Comparison of ENCODE assay signal across 22 cellular contexts in genomic region chr12:121996945-121997612, GRCh38. TPM values are rescaled to one million over a fixed set of nuclear protein-coding genes. Genes with fewer than 3 reads are reported as not detected.
DNase-seq lines count a peak whose midpoint lies in the region; ATAC-seq, FAIRE-seq and TF ChIP-seq lines count a peak whose summit lies in the region.
"Had no signal": no experiment of that assay in that cellular context is flagged by ENCODE, and none has a peak within 500 bp of the region (broad histone marks: within the 10 kb centered on the region; RNA-seq: fewer than 3 reads in every experiment).

No MANE protein-coding gene starts in this region.

- no peaks in the 10 kb centered on the region for H3K9me2 ChIP-seq in MM.1S (replicated peaks; ENCODE audit: insufficient read depth, low read length)

- no peak for TF ChIP-seq EP300 in K562 (IDR thresholded peaks at IDR 0.05; ENCODE audit: low read length)

- H3K4me1 ChIP-seq in K562 (replicated peaks in 1 of 2; ENCODE audit: control insufficient read depth in 2 of 2, insufficient read depth in 2 of 2, low read length in 2 of 2) (peaks cover 0 to 7% of the 10 kb centered on the region in 2 experiments; a peak in 2 of 5 replicates), right cardiac atrium (ENCODE audit: control insufficient read depth, insufficient read depth, low read length) (no peaks in the 10 kb centered on the region), upper lobe of right lung (peaks cover under 1% of the 10 kb centered on the region), MM.1S (ENCODE audit: low read length) (no peaks in the 10 kb centered on the region)
- H3K4me1 ChIP-seq: Peyer's patch had no signal

- in situ Hi-C loops in K562 (cut with MboI) = no loop called here

- H3K79me2 ChIP-seq in K562 (ENCODE audit: control insufficient read depth, insufficient read depth, low read length) (no peaks in the 10 kb centered on the region), MM.1S (ENCODE audit: low read length) (no peaks in the 10 kb centered on the region)

- no TSS peak for BruUV-seq in K562 (replicated peaks; lab: Mats Ljungman, UMichigan)

- H3K4me3 Mint-ChIP-seq in progenitor cell of endocrine pancreas (ENCODE audit: low read depth) = no peak overlapping the region
- H3K4me3 Mint-ChIP-seq: activated CD4-positive, alpha-beta memory T cell treated with anti-CD3 and anti-CD28 coated beads for 36 hours; activated T-cell treated with anti-CD3 and anti-CD28 coated beads, Interleukin-2, amount 50 U/mL, for 4 hours; CD8-positive, alpha-beta T cell; IgD-negative memory B cell; nephron progenitor cell; T-cell; type B pancreatic cell had no signal

- no peak for TF ChIP-seq RAD21 in K562 (CRISPR knock-in tag; conservative IDR thresholded peaks at IDR 0.05 in 1 of 2, IDR thresholded peaks at IDR 0.05 in 1 of 2)

- peaks cover 14% of the 10 kb centered on the region for H3K4me1 Mint-ChIP-seq in progenitor cell of endocrine pancreas (ENCODE audit: low read depth)

- FAIRE-seq in K562 (lab: Jason Lieb, UNC) = peak; percentile 19

- H3K36me3 ChIP-seq in K562 (ENCODE audit: control insufficient read depth, insufficient read depth, low read length) = no peaks in the 10 kb centered on the region
- H3K36me3 ChIP-seq in upper lobe of right lung = no peaks in the 10 kb centered on the region
- H3K36me3 ChIP-seq in MM.1S (replicated peaks; ENCODE audit: insufficient read depth, low read length) = no peaks in the 10 kb centered on the region
- H3K36me3 ChIP-seq: Peyer's patch had no signal

- H3K9ac ChIP-seq in K562 (ENCODE audit: insufficient read depth in 1 of 2, low read depth in 2 of 2, low read length in 2 of 2) = no peak overlapping the region
- H3K9ac ChIP-seq in MM.1S (ENCODE audit: low read length) = no peak overlapping the region

- H3K9me3 ChIP-seq in K562 (replicated peaks; ENCODE audit: control insufficient read depth, insufficient read depth, low read depth, low read length) (peaks cover 2% of the 10 kb centered on the region; the same call in 1 of the 2 replicates), right cardiac atrium (ENCODE audit: control insufficient read depth, low read length) (no peaks in the 10 kb centered on the region), upper lobe of right lung (no peaks in the 10 kb centered on the region), MM.1S (replicated peaks; ENCODE audit: insufficient read depth, low read length) (no peaks in the 10 kb centered on the region)
- H3K9me3 ChIP-seq: Peyer's patch had no signal

- no peaks in the 10 kb centered on the region for H3K27me3 Mint-ChIP-seq in progenitor cell of endocrine pancreas
- H3K27me3 Mint-ChIP-seq: IgD-negative memory B cell, type B pancreatic cell had no signal

- 48% methylated on average over 13 of the region's 13 CpGs for WGBS in K562 (ENCODE audit: insufficient coverage, low coverage, missing lambda C conversion rate)
- WGBS in right cardiac atrium = 59% methylated on average over 13 of the region's 13 CpGs

- CTCF ChIA-PET in K562 (lab: Yijun Ruan, JAX; ENCODE audit: low intra/inter-chr PET ratio) = no interaction called here

- ATAC-seq in K562 = no peak
- ATAC-seq in right cardiac atrium = peak; percentile 44 to 55
- ATAC-seq in upper lobe of right lung = no peak
- ATAC-seq: activated naive CD4-positive, alpha-beta T cell treated with anti-CD3 and anti-CD28 coated beads, Interleukin-2, amount 50 U/mL, for 72 hours; activated T-cell treated with anti-CD3 and anti-CD28 coated beads, Interleukin-2, amount 50 U/mL, for 4 hours; CD8-positive, alpha-beta T cell; stimulated activated naive CD8-positive, alpha-beta T cell treated with anti-CD3 and anti-CD28 coated beads, Interleukin-15, Interleukin-2, amounts not matched to agents 100 U/mL and 50 U/mL, for 24 hours; T-cell had no signal

- H3K27ac ChIP-seq in K562 (ENCODE audit: extremely low read depth, low read depth, low read length) (no peak overlapping the region), right cardiac atrium (ENCODE audit: low read length) (peak overlapping the region; percentile 39), upper lobe of right lung (no peak overlapping the region), MM.1S (ENCODE audit: low read length) (no peak overlapping the region)
- H3K27ac ChIP-seq: Peyer's patch had no signal

- H2AFZ ChIP-seq in K562 (ENCODE audit: low read depth, low read length) (no peak overlapping the region), MM.1S (ENCODE audit: low read length) (no peak overlapping the region)

- TF ChIP-seq POLR2A in K562 (conservative IDR thresholded peaks at IDR 0.05) = no peak

- no peak overlapping the region for H3K4me3 ChIP-seq in K562
- H3K4me3 ChIP-seq in right cardiac atrium (ENCODE audit: low read length) = no peak overlapping the region
- H3K4me3 ChIP-seq in upper lobe of right lung = no peak overlapping the region
- H3K4me3 ChIP-seq in MM.1S (ENCODE audit: low read length) = no peak overlapping the region
- H3K4me3 ChIP-seq: dorsolateral prefrontal cortex, Peyer's patch had no signal

- H3K27me3 ChIP-seq in K562 (ENCODE audit: control insufficient read depth in 2 of 2, insufficient read depth in 2 of 2, low read length in 2 of 2) = no peaks in the 10 kb centered on the region
- H3K27me3 ChIP-seq in right cardiac atrium (ENCODE audit: control insufficient read depth, insufficient read depth) = no peaks in the 10 kb centered on the region
- H3K27me3 ChIP-seq in upper lobe of right lung = no peaks in the 10 kb centered on the region
- H3K27me3 ChIP-seq in MM.1S (replicated peaks; ENCODE audit: insufficient read depth, low read length) = no peaks in the 10 kb centered on the region
- H3K27me3 ChIP-seq: dorsolateral prefrontal cortex, Peyer's patch had no signal

- intact Hi-C loops in K562 (cut with micrococcal nuclease) = no loop called here
- intact Hi-C loops in right cardiac atrium (cut with DNase I) = no loop called here
- intact Hi-C loops in upper lobe of right lung (cut with DNase I) = no loop called here

- no peak overlapping the region for H3K4me2 ChIP-seq in K562 (ENCODE audit: insufficient read depth, low read length)
- H3K4me2 ChIP-seq in MM.1S (ENCODE audit: low read depth, low read length) = no peak overlapping the region

- POLR2A ChIA-PET in K562 (lab: Yijun Ruan, JAX) = interaction anchor here (1.0 kb wide), 1 partner anchor 10 kb away, joined by 3 read pairs; no protein-coding TSS in a partner anchor

- no peak overlapping the region for H3K27ac Mint-ChIP-seq in progenitor cell of endocrine pancreas
- H3K27ac Mint-ChIP-seq: activated CD4-positive, alpha-beta memory T cell treated with anti-CD3 and anti-CD28 coated beads for 36 hours; activated naive CD4-positive, alpha-beta T cell treated with anti-CD3 and anti-CD28 coated beads, Interleukin-2, amount 50 U/mL, for 72 hours; CD8-positive, alpha-beta T cell; IgD-negative memory B cell; nephron progenitor cell; T-cell; type B pancreatic cell had no signal

- H3F3A ChIP-seq in MM.1S (ENCODE audit: insufficient read depth, low read length) = no peaks in the 10 kb centered on the region

- H4K20me1 ChIP-seq in K562 (replicated peaks; ENCODE audit: control insufficient read depth, insufficient read depth, low read length) (no peaks in the 10 kb centered on the region), MM.1S (ENCODE audit: insufficient read depth, low read length) (no peaks in the 10 kb centered on the region)

- TF ChIP-seq CTCF in K562 (IDR thresholded peaks at IDR 0.05 in 2 of 3, conservative IDR thresholded peaks at IDR 0.05 in 1 of 3; ENCODE audit: insufficient read depth in 2 of 3, low read depth in 1 of 3, low read length in 3 of 3) = no peak
- TF ChIP-seq CTCF in upper lobe of right lung (IDR thresholded peaks at IDR 0.05) = no peak
- TF ChIP-seq CTCF in progenitor cell of endocrine pancreas (IDR thresholded peaks at IDR 0.05; ENCODE audit: unreplicated experiment) = no peak
- TF ChIP-seq CTCF in MM.1S (IDR thresholded peaks at IDR 0.05; ENCODE audit: low read length) = no peak

- H3K36me3 Mint-ChIP-seq in progenitor cell of endocrine pancreas (ENCODE audit: insufficient read depth) = no peaks in the 10 kb centered on the region
- H3K36me3 Mint-ChIP-seq: activated CD4-positive, alpha-beta memory T cell treated with anti-CD3 and anti-CD28 coated beads for 36 hours; CD8-positive, alpha-beta T cell; IgD-negative memory B cell had no signal

- H3K9me1 ChIP-seq in K562 (ENCODE audit: control insufficient read depth, insufficient read depth, low read length) = no peaks in the 10 kb centered on the region

- H3K9me3 Mint-ChIP-seq in progenitor cell of endocrine pancreas (ENCODE audit: low read depth) = no peaks in the 10 kb centered on the region

- peak; percentile 14 for DNase-seq in AG20443 (ENCODE audit: low spot score)
- peak; percentile 60 for DNase-seq in HT1080 (ENCODE audit: low read depth)
- DNase-seq in K562 (ENCODE audit: extremely low read depth in 1 of 4, low spot score in 3 of 4) = peak in 1 of 4 experiments; percentile 10
- no peak for DNase-seq in right cardiac atrium
- DNase-seq in upper lobe of right lung = no peak
- no peak for DNase-seq in stimulated activated CD4-positive, alpha-beta T cell treated with anti-CD3 and anti-CD28 coated beads, Interleukin-4, amount 100 ng/mL, for 4 hours
- no peak for DNase-seq in progenitor cell of endocrine pancreas (ENCODE audit: low spot score, unreplicated experiment)
- no peak for DNase-seq in MM.1S
- DNase-seq: activated CD4-positive, alpha-beta memory T cell treated with anti-CD3 and anti-CD28 coated beads for 36 hours; activated T-cell treated with anti-CD3 and anti-CD28 coated beads, Interleukin-2, amount 50 U/mL, for 4 hours; CD8-positive, alpha-beta T cell; DND-41; NCI-H1105; NCI-H526 treated with DMSO at 0.1 percent for 48 hours; nephron progenitor cell; Peyer's patch; stimulated activated naive CD8-positive, alpha-beta T cell treated with anti-CD3 and anti-CD28 coated beads, Interleukin-15, Interleukin-2, amounts not matched to agents 100 U/mL and 50 U/mL, for 24 hours; T-cell had no signal

RNA-seq across cellular contexts. Expression of gene BCL7A, which starts 24.6 kb away (rescaled TPM):
- total RNA-seq in HT1080 (2014; rRNA removed; shearing (Covaris generic)) = 7.2 and 10.3 TPM in 2 replicates
- 12.7 and 14.6 TPM in 2 replicates for polyA plus RNA-seq in HT1080 (2015; cell fraction: cytosol; rRNA removed)
- polyA plus RNA-seq in HT1080 (2015; cell fraction: nucleus; rRNA removed) = 9.9 and 12.1 TPM in 2 replicates
- total RNA-seq in K562 (2011; cell fraction: chromatin; rRNA removed; ENCODE audit: low replicate concordance) = 14.3 and 26.5 TPM in 2 replicates
- total RNA-seq in K562 (2011; cell fraction: nucleolus; rRNA removed) = 14.6 and 18.5 TPM in 2 replicates
- total RNA-seq in K562 (2011; cell fraction: nucleoplasm; rRNA removed) = 12.9 and 13.2 TPM in 2 replicates
- 16.1 and 23.1 TPM in 2 replicates for total RNA-seq in K562 (2014; rRNA removed)
- 11.0 and 13.6 TPM in 2 replicates for total RNA-seq in K562 (2014; rRNA removed; fragmentation: Illumina TruSeq; extraction: Trizol)
- total RNA-seq in K562 (2015; rRNA removed; fragmentation: Illumina TruSeq; extraction: Trizol) = 14.9 TPM in 2 replicates
- 19.9 and 21.9 TPM in 2 replicates for total RNA-seq in K562 (2021)
- polyA plus RNA-seq in K562 (2011; rRNA removed) = 11.2 and 11.5 TPM in 2 replicates
- polyA plus RNA-seq in K562 (2011; cell fraction: cytosol; rRNA removed) = 13.9 and 19.9 TPM in 2 replicates
- polyA plus RNA-seq in K562 (2011; cell fraction: nucleus; rRNA removed) = 9.8 and 12.1 TPM in 2 replicates
- polyA plus RNA-seq in K562 (2012) = 14.5 and 17.2 TPM in 2 replicates
- polyA plus RNA-seq in K562 (2014; fragmentation: Illumina TruSeq; extraction: Trizol) = 19.5 and 20.1 TPM in 2 replicates
- polyA plus RNA-seq in K562 (2014; fragmentation: Nextera tagmentation; extraction: Ambion mirVana) = under 1 TPM; 0.25 to 0.30 TPM
- polyA plus RNA-seq in K562 (2014; rRNA removed) = 16.8 and 17.1 TPM in 2 replicates
- polyA minus RNA-seq in K562 (2011; rRNA and poly(A)+ RNA removed) = 9.0 and 9.8 TPM in 2 replicates
- polyA minus RNA-seq in K562 (2011; cell fraction: cytosol; rRNA and poly(A)+ RNA removed) = 8.2 and 11.0 TPM in 2 replicates
- 2.8 and 4.3 TPM in 2 replicates for polyA minus RNA-seq in K562 (2011; cell fraction: nucleus; rRNA and poly(A)+ RNA removed)
- 10 to 100 TPM in 3 of 4 donors, 1 to 10 TPM in 1; 9.5 to 13.2 (median 11.8) TPM for total RNA-seq in right cardiac atrium
- 6.7 TPM for polyA plus RNA-seq in right cardiac atrium
- total RNA-seq in upper lobe of right lung = 11.4 TPM
- total RNA-seq in progenitor cell of endocrine pancreas = 43.7 and 49.3 TPM in 2 replicates

Comparison
In these comparisons a context has a peak if more than half of its experiments do, and no peak if none do; other contexts are left out.
1. DNase-seq: peak in AG20443 (single experiment) and HT1080 (single experiment); none in right cardiac atrium (0 of 3), upper lobe of right lung (single experiment), stimulated activated CD4-positive, alpha-beta T cell treated with anti-CD3 and anti-CD28 coated beads, Interleukin-4, amount 100 ng/mL, for 4 hours (0 of 2), progenitor cell of endocrine pancreas (single experiment) and MM.1S (single experiment).
2. ATAC-seq: peak in right cardiac atrium (2 of 2); none in K562 (single experiment) and upper lobe of right lung (single experiment).